Comparison of ENCODE assay signal across 24 cellular contexts in the genomic region with DNA sequence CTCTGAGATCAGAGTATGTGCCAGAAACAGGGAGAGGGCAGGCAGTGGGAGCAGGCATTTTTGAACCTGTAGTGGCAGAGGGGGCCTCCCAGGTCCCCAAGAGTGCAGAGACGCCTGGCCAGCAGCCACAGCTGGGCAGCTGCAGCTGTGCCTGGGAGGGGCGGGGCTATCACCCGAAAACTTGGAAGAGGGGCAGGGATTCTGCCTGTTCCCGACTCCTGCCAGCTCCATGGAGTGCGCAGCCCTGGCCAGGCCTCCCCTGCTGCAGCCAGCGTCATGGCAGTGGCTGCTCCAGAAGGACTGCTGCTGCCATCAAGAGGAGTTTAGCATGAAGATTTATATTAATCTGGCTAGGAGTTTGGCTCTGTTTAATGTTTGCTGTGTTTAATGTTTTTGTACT.
DNase-seq lines count a peak whose midpoint lies in the region; ATAC-seq, FAIRE-seq and TF ChIP-seq lines count a peak whose summit lies in the region.
"Had no signal": no experiment of that assay in that cellular context is flagged by ENCODE, and none has a peak within 500 bp of the region (broad histone marks: within the 10 kb centered on the region; RNA-seq: fewer than 3 reads in every experiment).

No MANE protein-coding gene starts in this region.

- no peaks in the 10 kb centered on the region for H3K36me3 Mint-ChIP-seq in chondrocyte (ENCODE audit: low read depth)
- H3K36me3 Mint-ChIP-seq in CD8-positive, alpha-beta T cell, result no peaks in the 10 kb centered on the region
- H3K36me3 Mint-ChIP-seq: CD14-positive monocyte; CD4-positive, alpha-beta memory T cell; CD4-positive, CD25-positive, alpha-beta regulatory T cell had no signal

- H3K36me3 ChIP-seq in SJCRH30, result no peaks in the 10 kb centered on the region
- no peaks in the 10 kb centered on the region for H3K36me3 ChIP-seq in kidney (ENCODE audit: control insufficient read depth in 1 of 2, insufficient read depth in 2 of 2, low read length in 2 of 2)
- H3K36me3 ChIP-seq in aorta (ENCODE audit: control insufficient read depth in 1 of 2, insufficient read depth in 2 of 2, low read length in 1 of 2), result no peaks in the 10 kb centered on the region
- H3K36me3 ChIP-seq in CD8-positive, alpha-beta T cell (ENCODE audit: insufficient read depth, low read length), result no peaks in the 10 kb centered on the region
- H3K36me3 ChIP-seq: BE2C, BLaER1 had no signal

- no peak overlapping the region for H3K4me3 Mint-ChIP-seq in chondrocyte (ENCODE audit: unreplicated experiment)
- no peak overlapping the region for H3K4me3 Mint-ChIP-seq in CD8-positive, alpha-beta T cell
- H3K4me3 Mint-ChIP-seq: CD14-positive monocyte; CD4-positive, alpha-beta memory T cell; CD4-positive, CD25-positive, alpha-beta regulatory T cell had no signal

- H3K4me1 ChIP-seq in SJCRH30 (no peaks in the 10 kb centered on the region), kidney (ENCODE audit: control insufficient read depth in 1 of 2, insufficient read depth in 1 of 2, low read depth in 1 of 2, low read length in 2 of 2) (no peaks in the 10 kb centered on the region), aorta (ENCODE audit: control insufficient read depth in 1 of 2, insufficient read depth in 2 of 2, low read length in 2 of 2) (no peaks in the 10 kb centered on the region)
- no peaks in the 10 kb centered on the region for H3K4me1 ChIP-seq in CD8-positive, alpha-beta T cell (ENCODE audit: insufficient read depth, low read length)
- H3K4me1 ChIP-seq: BE2C, BLaER1, Caco-2 had no signal

- H3K4me1 Mint-ChIP-seq in chondrocyte (ENCODE audit: low read depth), result no peaks in the 10 kb centered on the region
- H3K4me1 Mint-ChIP-seq in CD8-positive, alpha-beta T cell (ENCODE audit: low read depth), result no peaks in the 10 kb centered on the region
- H3K4me1 Mint-ChIP-seq: CD14-positive monocyte; CD4-positive, alpha-beta memory T cell; CD4-positive, CD25-positive, alpha-beta regulatory T cell had no signal

- no peak overlapping the region for H3K27ac Mint-ChIP-seq in chondrocyte (ENCODE audit: unreplicated experiment)
- no peak overlapping the region for H3K27ac Mint-ChIP-seq in CD8-positive, alpha-beta T cell
- H3K27ac Mint-ChIP-seq: CD14-positive monocyte; CD4-positive, alpha-beta memory T cell; CD4-positive, CD25-positive, alpha-beta regulatory T cell had no signal

- WGBS in aorta, 2 donors, result 60 to 68% methylated on average over 6 of the region's 6 CpGs

- H3K27ac ChIP-seq in SJCRH30 (no peak overlapping the region), kidney (ENCODE audit: low read depth in 2 of 2, low read length in 2 of 2) (no peak overlapping the region), aorta (ENCODE audit: low read depth in 1 of 2, low read length in 2 of 2) (no peak overlapping the region)
- H3K27ac ChIP-seq in CD8-positive, alpha-beta T cell (ENCODE audit: low read depth, low read length), result no peak overlapping the region
- H3K27ac ChIP-seq: BLaER1 had no signal

- H3K9ac ChIP-seq in kidney (ENCODE audit: low read length in 2 of 2), result no peak overlapping the region
- H3K9ac ChIP-seq: BLaER1 had no signal

- no peak for FAIRE-seq in kidney (lab: Jason Lieb, UNC)
- FAIRE-seq: A204.1, D721Med, G401.6, GM12891, GM19239 had no signal

- CTCF ChIA-PET in CD8-positive, alpha-beta T cell (lab: Charles Lee), result no interaction called here

- no peak for TF ChIP-seq CTCF in chondrocyte (IDR thresholded peaks at IDR 0.05)
- TF ChIP-seq CTCF in kidney (IDR thresholded peaks at IDR 0.05; ENCODE audit: borderline replicate concordance, extremely low read depth, insufficient read depth), result no peak
- TF ChIP-seq CTCF in CD8-positive, alpha-beta T cell (IDR thresholded peaks at IDR 0.05), result no peak

- intact Hi-C loops in kidney (cut with DNase I) (no loop called here), aorta (cut with DNase I) (no loop called here)
- intact Hi-C loops in CD8-positive, alpha-beta T cell (cut with DNase I, micrococcal nuclease), result no loop called here

- DNase-seq in SJCRH30 (peak; percentile 17 to 22), chondrocyte (ENCODE audit: low spot score) (peak; percentile 82), kidney (peak; percentile 46), aorta (no peak), NCI-H69 (lab: John Stamatoyannopoulos, UW) (no peak), SK-N-DZ (ENCODE audit: low spot score) (no peak)
- no peak for DNase-seq in CD8-positive, alpha-beta T cell
- DNase-seq: 8988T; ACHN; BE2C; C1 segment of cervical spinal cord; Caco-2; Calu3; CD4-positive, CD25-positive, alpha-beta regulatory T cell; DMS79 treated with DMSO at 0.1 percent for 48 hours; GF-D8 had no signal

- no peaks in the 10 kb centered on the region for H3K27me3 ChIP-seq in SJCRH30
- no peaks in the 10 kb centered on the region for H3K27me3 ChIP-seq in aorta (ENCODE audit: control insufficient read depth in 1 of 2, insufficient read depth in 2 of 2, low read length in 1 of 2)
- no peaks in the 10 kb centered on the region for H3K27me3 ChIP-seq in CD8-positive, alpha-beta T cell (ENCODE audit: insufficient read depth, low read length)
- H3K27me3 ChIP-seq: BE2C, BLaER1 had no signal

- H3K9me3 ChIP-seq in SJCRH30 (replicated peaks) (0 out of 2 replicates have a peak, but pooled peaks cover 6% of the 10 kb centered on the region), kidney (ENCODE audit: control insufficient read depth in 1 of 2, low read length in 2 of 2) (no peaks in the 10 kb centered on the region), aorta (ENCODE audit: control insufficient read depth, low read length) (no peaks in the 10 kb centered on the region)
- no peaks in the 10 kb centered on the region for H3K9me3 ChIP-seq in CD8-positive, alpha-beta T cell (ENCODE audit: low read length)
- H3K9me3 ChIP-seq: BE2C, Caco-2 had no signal

- peak; percentile 26 for ATAC-seq in aorta (ENCODE audit: low FRiP score)
- no peak for ATAC-seq in CD8-positive, alpha-beta T cell

- peaks cover 8% of the 10 kb centered on the region for H3K9me3 Mint-ChIP-seq in chondrocyte (ENCODE audit: low read depth)
- peaks cover 17% of the 10 kb centered on the region for H3K9me3 Mint-ChIP-seq in CD8-positive, alpha-beta T cell

- H3K4me3 ChIP-seq in SJCRH30 (no peak overlapping the region), kidney (ENCODE audit: low read length in 2 of 2) (no peak overlapping the region), aorta (ENCODE audit: low read length in 2 of 2) (no peak overlapping the region)
- H3K4me3 ChIP-seq in CD8-positive, alpha-beta T cell (ENCODE audit: low read depth, low read length), result no peak overlapping the region
- H3K4me3 ChIP-seq: BLaER1 had no signal

- POLR2A ChIA-PET in CD8-positive, alpha-beta T cell (lab: Charles Lee), result no interaction called here

- H3K27me3 Mint-ChIP-seq in chondrocyte (ENCODE audit: low read depth), result peaks cover 4% of the 10 kb centered on the region
- H3K27me3 Mint-ChIP-seq in CD8-positive, alpha-beta T cell (ENCODE audit: low read depth), result no peaks in the 10 kb centered on the region
- H3K27me3 Mint-ChIP-seq: CD4-positive, alpha-beta memory T cell; CD4-positive, CD25-positive, alpha-beta regulatory T cell had no signal

Comparison
In these comparisons a context has a peak if more than half of its experiments do, and no peak if none do; other contexts are left out.
1. DNase-seq: peak in SJCRH30 (2 of 2), chondrocyte (single experiment) and kidney (single experiment); none in aorta (0 of 2), NCI-H69 (single experiment), CD8-positive, alpha-beta T cell (0 of 7) and SK-N-DZ (single experiment).